16 cellular contexts compared by ENCODE assay signal in genomic region chr15:31390029-31390428, GRCh38.
DNase-seq lines count a peak whose midpoint lies in the region; ATAC-seq and TF ChIP-seq lines count a peak whose summit lies in the region.
"Had no signal": no experiment of that assay in that cellular context is flagged by ENCODE, and none has a peak within 500 bp of the region (broad histone marks: within the 10 kb centered on the region; RNA-seq: fewer than 3 reads in every experiment).

No MANE protein-coding gene starts in this region.

- no peaks in the 10 kb centered on the region for H4K20me1 ChIP-seq in GM23338 (replicated peaks; ENCODE audit: insufficient read depth)

- H3K27me3 Mint-ChIP-seq in GM23338 (ENCODE audit: insufficient read depth, low read depth, poor library complexity): peaks cover 21% of the 10 kb centered on the region
- H3K27me3 Mint-ChIP-seq: stimulated activated naive CD8-positive, alpha-beta T cell treated with anti-CD3 and anti-CD28 coated beads, Interleukin-15, amount 100 ng/mL, for 72 hours had no signal

- peaks cover 31% of the 10 kb centered on the region for H3K27me3 ChIP-seq in GM23338 (ENCODE audit: insufficient read depth)
- H3K27me3 ChIP-seq in esophagus muscularis mucosa: no peaks in the 10 kb centered on the region
- H3K27me3 ChIP-seq in suprapubic skin: no peaks in the 10 kb centered on the region

- no peak overlapping the region for H2AFZ ChIP-seq in GM23338
- H2AFZ ChIP-seq: GM23248 had no signal

- TF ChIP-seq CTCF in GM23338 (conservative IDR thresholded peaks at IDR 0.05; ENCODE audit: low read depth in 2 of 2) (peak; percentile 23 to 24; a peak in 2 of 4 replicates), esophagus muscularis mucosa (IDR thresholded peaks at IDR 0.05) (no peak), suprapubic skin (IDR thresholded peaks at IDR 0.05) (no peak)

- H3K79me2 ChIP-seq in GM23338 (replicated peaks; ENCODE audit: insufficient read depth): no peaks in the 10 kb centered on the region

- WGBS in esophagus muscularis mucosa: 96% methylated on average over 3 of the region's 3 CpGs
- 91% methylated on average over 3 of the region's 3 CpGs for WGBS in suprapubic skin

- TF ChIP-seq EP300 in esophagus muscularis mucosa (IDR thresholded peaks at IDR 0.05): no peak
- no peak for TF ChIP-seq EP300 in suprapubic skin (IDR thresholded peaks at IDR 0.05)

- DNase-seq in activated effector memory CD4-positive, alpha-beta T cell treated with anti-CD3 and anti-CD28 coated beads, Interleukin-2, amount 50 U/mL, for 16 hours: peak; percentile 19
- no peak for DNase-seq in activated effector memory CD4-positive, alpha-beta T cell treated with Interleukin-2 at 50 U/mL for 16 hours
- DNase-seq in GM23338 (ENCODE audit: low spot score) (no peak), esophagus muscularis mucosa (ENCODE audit: extremely low spot score) (peak; percentile 83), suprapubic skin (ENCODE audit: low spot score in 2 of 2) (no peak), ACHN (no peak)
- peak in 1 of 2 donors; percentile 45 for DNase-seq in stimulated activated effector memory CD8-positive, alpha-beta T cell treated with anti-CD3 and anti-CD28 coated beads, Interleukin-12 subunit alpha, Interleukin-12 subunit beta, amount 100 ng/mL, for 72 hours (ENCODE audit: low spot score in 2 of 2)
- DNase-seq: GDM1, GM23248, NCI-H526 had no signal

- ATAC-seq in GM23338 (no peak), HG02623 (IDR thresholded peaks at IDR 0.05; ENCODE audit: unreplicated experiment) (no peak)
- ATAC-seq in stimulated activated effector memory CD8-positive, alpha-beta T cell treated with anti-CD3 and anti-CD28 coated beads, Interleukin-12 subunit alpha, Interleukin-12 subunit beta, amount 100 ng/mL, for 72 hours: no peak
- ATAC-seq: Panc1; SK-N-SH treated with all-trans-retinoic acid at 6 μM for 48 hours; stimulated activated naive CD8-positive, alpha-beta T cell treated with anti-CD3 and anti-CD28 coated beads, Interleukin-15, amount 100 ng/mL, for 72 hours had no signal

- H3F3A ChIP-seq in GM23338 (replicated peaks; ENCODE audit: low read depth): no peaks in the 10 kb centered on the region

- H3K4me1 ChIP-seq in GM23338 (ENCODE audit: insufficient read depth) (no peaks in the 10 kb centered on the region; the same call in 1 of the 2 replicates), esophagus muscularis mucosa (peaks cover 25 to 52% (median 34%) of the 10 kb centered on the region in 4 donors), suprapubic skin (peaks cover 33% of the 10 kb centered on the region)
- H3K4me1 ChIP-seq: prostate gland had no signal

- TF ChIP-seq POLR2A in esophagus muscularis mucosa (IDR thresholded peaks at IDR 0.05; ENCODE audit: low read depth) (no peak), suprapubic skin (IDR thresholded peaks at IDR 0.05) (no peak)

- intact Hi-C loops in esophagus muscularis mucosa (cut with DNase I): loop anchor here (2.0 to 10.0 kb wide), 3 partner anchors 23 to 175 kb away; no protein-coding TSS in a partner anchor

- H3K4me1 Mint-ChIP-seq in GM23338: peaks cover 10% of the 10 kb centered on the region; the same call in 2 of the 3 replicates
- H3K4me1 Mint-ChIP-seq in stimulated activated effector memory CD8-positive, alpha-beta T cell treated with anti-CD3 and anti-CD28 coated beads, Interleukin-12 subunit alpha, Interleukin-12 subunit beta, amount 100 ng/mL, for 72 hours: peaks cover 69% of the 10 kb centered on the region

- no peak overlapping the region for H3K27ac Mint-ChIP-seq in GM23338
- H3K27ac Mint-ChIP-seq in stimulated activated effector memory CD8-positive, alpha-beta T cell treated with anti-CD3 and anti-CD28 coated beads, Interleukin-12 subunit alpha, Interleukin-12 subunit beta, amount 100 ng/mL, for 72 hours: no peak overlapping the region
- H3K27ac Mint-ChIP-seq: stimulated activated naive CD8-positive, alpha-beta T cell treated with anti-CD3 and anti-CD28 coated beads, Interleukin-15, amount 100 ng/mL, for 72 hours had no signal

- H3K9me3 ChIP-seq in esophagus muscularis mucosa: no peaks in the 10 kb centered on the region
- no peaks in the 10 kb centered on the region for H3K9me3 ChIP-seq in suprapubic skin
- H3K9me3 ChIP-seq: prostate gland had no signal

- H3K36me3 ChIP-seq in GM23338 (ENCODE audit: insufficient read depth) (no peaks in the 10 kb centered on the region), esophagus muscularis mucosa (no peaks in the 10 kb centered on the region), suprapubic skin (no peaks in the 10 kb centered on the region)
- H3K36me3 ChIP-seq: prostate gland had no signal

- no peak overlapping the region for H3K27ac ChIP-seq in GM23338 (ENCODE audit: low read depth)
- peak overlapping the region in 3 of 4 donors; percentile 85 to 97 (median 95) for H3K27ac ChIP-seq in esophagus muscularis mucosa (replicated peaks in 1 of 4)
- no peak overlapping the region for H3K27ac ChIP-seq in suprapubic skin
- H3K27ac ChIP-seq: GM23248, prostate gland, VCaP had no signal

- no peaks in the 10 kb centered on the region; the same call in 1 of the 2 replicates for H3K9me2 ChIP-seq in GM23338 (ENCODE audit: insufficient read depth)

- peaks cover 4% of the 10 kb centered on the region; the same call in 1 of the 3 replicates for H3K36me3 Mint-ChIP-seq in GM23338 (ENCODE audit: low read depth)
- H3K36me3 Mint-ChIP-seq in stimulated activated effector memory CD8-positive, alpha-beta T cell treated with anti-CD3 and anti-CD28 coated beads, Interleukin-12 subunit alpha, Interleukin-12 subunit beta, amount 100 ng/mL, for 72 hours: no peaks in the 10 kb centered on the region

- H3K4me2 ChIP-seq in GM23338: no peak overlapping the region

- in situ Hi-C loops in ACHN (cut with HindIII; ENCODE audit: low pct_ligation_motif_present, low pct_unique_long_range_greater_than_20kb, low sequenced_read_pairs): no loop called here

- no peak overlapping the region for H3K4me3 Mint-ChIP-seq in GM23338
- peak overlapping the region; percentile 14 for H3K4me3 Mint-ChIP-seq in stimulated activated effector memory CD8-positive, alpha-beta T cell treated with anti-CD3 and anti-CD28 coated beads, Interleukin-12 subunit alpha, Interleukin-12 subunit beta, amount 100 ng/mL, for 72 hours
- H3K4me3 Mint-ChIP-seq: stimulated activated naive CD8-positive, alpha-beta T cell treated with anti-CD3 and anti-CD28 coated beads, Interleukin-15, amount 100 ng/mL, for 72 hours had no signal

- H3K4me3 ChIP-seq in GM23338: no peak overlapping the region
- H3K4me3 ChIP-seq in esophagus muscularis mucosa: no peak overlapping the region
- no peak overlapping the region for H3K4me3 ChIP-seq in suprapubic skin
- H3K4me3 ChIP-seq: GM23248, prostate gland had no signal

- peaks cover 9% of the 10 kb centered on the region for H3K9me3 Mint-ChIP-seq in GM23338
- no peaks in the 10 kb centered on the region for H3K9me3 Mint-ChIP-seq in stimulated activated effector memory CD8-positive, alpha-beta T cell treated with anti-CD3 and anti-CD28 coated beads, Interleukin-12 subunit alpha, Interleukin-12 subunit beta, amount 100 ng/mL, for 72 hours

TF ChIP-seq in GM23338, 12 proteins besides CTCF, POLR2A, EP300 and RAD21 (continues in another document):
- TF ChIP-seq STAT1 (IDR thresholded peaks at IDR 0.05; ENCODE audit: unreplicated experiment) (no peak), EZH2phosphoT487 (IDR thresholded peaks at IDR 0.05; ENCODE audit: unreplicated experiment) (no peak), ZNF331 (CRISPR knock-in tag; IDR thresholded peaks at IDR 0.05; ENCODE audit: low read depth) (no peak), POLR2AphosphoS5 (IDR thresholded peaks at IDR 0.05; ENCODE audit: low read depth) (no peak), ETS1 (IDR thresholded peaks at IDR 0.05) (no peak), REST (IDR thresholded peaks at IDR 0.05; ENCODE audit: unreplicated experiment) (no peak), CREB1 (CRISPR knock-in tag; IDR thresholded peaks at IDR 0.05; ENCODE audit: low read depth) (no peak), ZNF114 (CRISPR knock-in tag; IDR thresholded peaks at IDR 0.05) (no peak)

Comparison
In these comparisons a context has a peak if more than half of its experiments do, and no peak if none do; other contexts are left out.
1. DNase-seq: peak in activated effector memory CD4-positive, alpha-beta T cell treated with anti-CD3 and anti-CD28 coated beads, Interleukin-2, amount 50 U/mL, for 16 hours (single experiment) and esophagus muscularis mucosa (single experiment); none in activated effector memory CD4-positive, alpha-beta T cell treated with Interleukin-2 at 50 U/mL for 16 hours (single experiment), GM23338 (single experiment), suprapubic skin (0 of 2) and ACHN (single experiment).
2. H3K27ac ChIP-seq: peak in esophagus muscularis mucosa (3 of 4); none in GM23338 (single experiment) and suprapubic skin (single experiment).
3. CTCF ChIP-seq: peak in GM23338 (2 of 2); none in esophagus muscularis mucosa (0 of 3) and suprapubic skin (0 of 2).